In the genomic region with DNA sequence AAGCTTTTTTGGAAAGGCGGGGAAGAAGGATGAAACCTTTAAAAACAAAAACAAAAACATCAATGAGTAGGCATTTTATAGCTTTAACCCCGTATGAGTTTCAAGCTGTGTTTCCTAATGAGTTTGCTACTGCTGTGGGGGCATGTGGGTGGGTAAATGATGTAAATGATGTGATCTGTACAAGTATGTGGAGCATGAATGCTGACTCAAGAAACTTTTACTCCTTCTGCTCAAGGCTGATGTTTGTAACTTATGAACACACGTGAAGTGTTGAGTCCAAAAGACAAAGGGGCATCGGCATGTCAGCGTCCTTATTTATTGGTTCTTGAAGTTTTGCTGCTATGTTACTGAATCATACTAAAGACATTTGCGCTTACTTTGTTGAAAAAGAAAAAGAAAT, we compare ENCODE assay signal across 19 cellular contexts.
A peak's percentile ranks its signal among the peaks of the same experiment; 100 is the strongest.
DNase-seq lines count a peak whose midpoint lies in the region; ATAC-seq and TF ChIP-seq lines count a peak whose summit lies in the region.
"Had no signal": no experiment of that assay in that cellular context is flagged by ENCODE, and none has a peak within 500 bp of the region (broad histone marks: within the 10 kb centered on the region; RNA-seq: fewer than 3 reads in every experiment).

No MANE protein-coding gene starts in this region.

- POLR2A ChIA-PET in naive thymus-derived CD8-positive, alpha-beta T cell (lab: Charles Lee), result no interaction called here

- peaks cover 0 to 10% (median 0%) of the 10 kb centered on the region in 9 donors for H3K9me3 Mint-ChIP-seq in naive thymus-derived CD8-positive, alpha-beta T cell

- peaks cover 29% of the 10 kb centered on the region for H3K4me1 ChIP-seq in SJSA1 (replicated peaks)
- H3K4me1 ChIP-seq: HAP-1 had no signal

- no peaks in the 10 kb centered on the region for H3K36me3 Mint-ChIP-seq in naive thymus-derived CD8-positive, alpha-beta T cell

- DNase-seq in DMS 273 (lab: John Stamatoyannopoulos, UW; ENCODE audit: unreplicated experiment) (peak; percentile 56), DMS 273 treated with DMSO at 0.1 percent for 48 hours (lab: John Stamatoyannopoulos, UW) (no peak), SJSA1 (ENCODE audit: low read depth in 1 of 2, low spot score in 2 of 2) (no peak), fibroblast of villous mesenchyme (ENCODE audit: low read depth) (peak; percentile 21), NCI-H2107 (lab: John Stamatoyannopoulos, UW) (no peak), cerebellar cortex (ENCODE audit: low spot score) (no peak)
- DNase-seq in naive thymus-derived CD8-positive, alpha-beta T cell, result no peak
- DNase-seq: DMS79, NCI-H1105, NCI-H146, NCI-H2029, NCI-H524 treated with DMSO at 0.1 percent for 48 hours, SIG-M5 had no signal

- no peaks in the 10 kb centered on the region for H3K9me3 ChIP-seq in SJSA1 (replicated peaks)
- H3K9me3 ChIP-seq: HAP-1 had no signal

- peaks cover 0 to 3% (median 0%) of the 10 kb centered on the region in 5 donors for H3K27me3 Mint-ChIP-seq in naive thymus-derived CD8-positive, alpha-beta T cell

- H3K4me3 Mint-ChIP-seq in naive thymus-derived CD8-positive, alpha-beta T cell, result no peak overlapping the region

- H3K4me3 ChIP-seq in SJSA1, result no peak overlapping the region
- H3K4me3 ChIP-seq in fibroblast of villous mesenchyme (ENCODE audit: low read depth, low read length), result no peak overlapping the region
- H3K4me3 ChIP-seq: GM12878, HAP-1 had no signal

- H3K36me3 ChIP-seq in SJSA1, result no peaks in the 10 kb centered on the region
- H3K36me3 ChIP-seq: HAP-1 had no signal

- H3K27ac ChIP-seq in SJSA1, result peak overlapping the region; percentile 48; the same call in 1 of the 2 replicates
- H3K27ac ChIP-seq: 22Rv1, KMS-11 had no signal

- H3K27ac Mint-ChIP-seq in naive thymus-derived CD8-positive, alpha-beta T cell, result no peak overlapping the region

- no peak for TF ChIP-seq CTCF in fibroblast of villous mesenchyme (IDR thresholded peaks at IDR 0.05; ENCODE audit: insufficient read depth, low read depth, low read length)

- no peaks in the 10 kb centered on the region for H3K4me1 Mint-ChIP-seq in naive thymus-derived CD8-positive, alpha-beta T cell

- no peak for ATAC-seq in naive thymus-derived CD8-positive, alpha-beta T cell
- no peak for ATAC-seq in GM18502 (IDR thresholded peaks at IDR 0.05; ENCODE audit: poor library complexity, unreplicated experiment)
- ATAC-seq: GM12878, Panc1 had no signal

- H3K27me3 ChIP-seq in SJSA1 (replicated peaks), result no peaks in the 10 kb centered on the region

Comparison
In these comparisons a context has a peak if more than half of its experiments do, and no peak if none do; other contexts are left out.
1. DNase-seq: peak in DMS 273 (single experiment) and fibroblast of villous mesenchyme (single experiment); none in DMS 273 treated with DMSO at 0.1 percent for 48 hours (single experiment), SJSA1 (0 of 2), naive thymus-derived CD8-positive, alpha-beta T cell (0 of 10), NCI-H2107 (single experiment) and cerebellar cortex (single experiment).